In genomic region chr20:22776369-22776768, GRCh38 we compare ENCODE assay signal across 26 cellular contexts.
DNase-seq lines count a peak whose midpoint lies in the region; ATAC-seq, FAIRE-seq and TF ChIP-seq lines count a peak whose summit lies in the region.
"Had no signal": no experiment of that assay in that cellular context is flagged by ENCODE, and none has a peak within 500 bp of the region (broad histone marks: within the 10 kb centered on the region; RNA-seq: fewer than 3 reads in every experiment).

No MANE protein-coding gene starts in this region.

- no peaks in the 10 kb centered on the region for H3K27me3 ChIP-seq in uterus
- H3K27me3 ChIP-seq: BE2C, body of pancreas, heart right ventricle, MG63 had no signal

- H3K9me3 ChIP-seq in uterus = no peaks in the 10 kb centered on the region
- H3K9me3 ChIP-seq: body of pancreas, MG63, SK-N-SH had no signal

- no peaks in the 10 kb centered on the region for H3K4me1 ChIP-seq in uterus
- H3K4me1 ChIP-seq: BE2C, body of pancreas had no signal

- H3K4me3 ChIP-seq in uterus = no peak overlapping the region
- H3K4me3 ChIP-seq: body of pancreas, heart right ventricle, MG63 had no signal

- H3K27ac ChIP-seq in epithelial cell of prostate = peak overlapping the region; percentile 89
- H3K27ac ChIP-seq in uterus = no peak overlapping the region
- H3K27ac ChIP-seq: body of pancreas, heart right ventricle had no signal

- H3K36me3 ChIP-seq in uterus = no peaks in the 10 kb centered on the region
- H3K36me3 ChIP-seq: BE2C, heart right ventricle, MG63 had no signal

- TF ChIP-seq CTCF in omental fat pad (IDR thresholded peaks at IDR 0.05) = no peak
- no peak for TF ChIP-seq CTCF in uterus (IDR thresholded peaks at IDR 0.05)

- DNase-seq in EL (peak; percentile 9), RCC 7860 (ENCODE audit: low spot score) (peak; percentile 68), epithelial cell of prostate (ENCODE audit: low read depth, low spot score) (no peak), omental fat pad (ENCODE audit: low spot score) (no peak), uterus (no peak), NCI-H524 (lab: John Stamatoyannopoulos, UW) (no peak)
- DNase-seq in stimulated activated naive CD4-positive, alpha-beta T cell (lab: John Stamatoyannopoulos, UW) = no peak
- DNase-seq: activated CD4-positive, alpha-beta T cell treated with anti-CD3 and anti-CD28 coated beads for 48 hours; activated gamma-delta T cell; activated T-cell treated with anti-CD3 and anti-CD28 coated beads, Interleukin-2, amount 50 U/mL, for 1 hour; BE2C; body of pancreas; DMS53; GDM1; heart right ventricle; left colon; NCI-H1105 treated with DMSO at 0.1 percent for 48 hours; NCI-H2029; NCI-H2227 treated with DMSO at 0.1 percent for 48 hours; NCI-H774; SK-N-SH; stimulated activated naive CD8-positive, alpha-beta T cell treated with anti-CD3 and anti-CD28 coated beads, Interleukin-15, Interleukin-2, amounts not matched to agents 100 U/mL and 50 U/mL, for 24 hours; T-helper 17 cell had no signal

- no peak for TF ChIP-seq POLR2A in uterus (IDR thresholded peaks at IDR 0.05)

- ATAC-seq in omental fat pad (ENCODE audit: low FRiP score) (peak; percentile 3), HG03571 (IDR thresholded peaks at IDR 0.05; ENCODE audit: unreplicated experiment) (no peak)
- ATAC-seq: body of pancreas; heart right ventricle; left colon; sciatic nerve; stimulated activated naive CD8-positive, alpha-beta T cell treated with anti-CD3 and anti-CD28 coated beads, Interleukin-15, Interleukin-2, amounts not matched to agents 100 U/mL and 50 U/mL, for 24 hours; T-helper 17 cell had no signal

- intact Hi-C loops in uterus (cut with DNase I; ENCODE audit: low total_unique reads) = no loop called here

- no peak for FAIRE-seq in RCC 7860 (lab: Jason Lieb, UNC)

Comparison
In these comparisons a context has a peak if more than half of its experiments do, and no peak if none do; other contexts are left out.
1. DNase-seq: peak in EL (single experiment) and RCC 7860 (single experiment); none in epithelial cell of prostate (single experiment), omental fat pad (single experiment), uterus (0 of 2), NCI-H524 (0 of 2) and stimulated activated naive CD4-positive, alpha-beta T cell (0 of 6).